In the genomic region with DNA sequence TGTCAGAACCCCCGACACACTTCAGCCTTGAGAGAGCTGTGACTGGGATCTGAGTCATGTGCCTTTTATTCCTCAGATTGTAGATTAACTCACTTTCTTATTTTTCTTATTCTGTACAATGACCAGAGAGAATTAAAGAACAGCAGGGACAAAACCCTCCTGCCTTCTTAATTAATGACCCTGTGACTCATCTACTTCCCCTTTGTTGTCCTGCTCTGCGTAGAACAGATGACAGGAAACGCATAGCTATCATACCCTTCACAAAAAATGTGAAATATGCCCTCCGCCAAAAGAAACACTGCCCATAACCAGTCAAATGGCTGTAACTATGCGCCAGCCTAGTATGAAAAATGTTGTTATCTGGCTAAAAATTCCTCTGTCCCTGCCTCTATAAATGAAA, we compare ENCODE assay signal across 9 cellular contexts. TPM values are rescaled to one million over a fixed set of nuclear protein-coding genes. Genes with fewer than 3 reads are reported as not detected.
DNase-seq lines count a peak whose midpoint lies in the region; ATAC-seq and FAIRE-seq lines count a peak whose summit lies in the region.
"Had no signal": no experiment of that assay in that cellular context is flagged by ENCODE, and none has a peak within 500 bp of the region (broad histone marks: within the 10 kb centered on the region; RNA-seq: fewer than 3 reads in every experiment).

No MANE protein-coding gene starts in this region.

- H3K4me3 Mint-ChIP-seq in activated naive CD4-positive, alpha-beta T cell treated with anti-CD3 and anti-CD28 coated beads, Interleukin-2, amount 10 ng/mL, durations not matched to agents 7 days and 5 days = no peak overlapping the region
- H3K4me3 Mint-ChIP-seq: H9 had no signal

- no peaks in the 10 kb centered on the region for H3K9me3 Mint-ChIP-seq in activated naive CD4-positive, alpha-beta T cell treated with anti-CD3 and anti-CD28 coated beads, Interleukin-2, amount 10 ng/mL, durations not matched to agents 7 days and 5 days
- H3K9me3 Mint-ChIP-seq: H9 had no signal

- DNase-seq in GM23248 (peak; percentile 91), RCC 7860 (ENCODE audit: low spot score) (peak; percentile 99), pulmonary artery endothelial cell (ENCODE audit: low read depth, low spot score) (peak; percentile 89), COLO668 (lab: John Stamatoyannopoulos, UW; ENCODE audit: unreplicated experiment) (no peak), NCI-H1048 (lab: John Stamatoyannopoulos, UW) (no peak)
- DNase-seq in activated naive CD4-positive, alpha-beta T cell treated with anti-CD3 and anti-CD28 coated beads, Interleukin-2, amount 10 ng/mL, durations not matched to agents 7 days and 5 days = no peak
- DNase-seq: H9 had no signal

- H3K9me2 ChIP-seq in GM23248 (ENCODE audit: insufficient read depth) = no peaks in the 10 kb centered on the region

- H3K36me3 Mint-ChIP-seq in activated naive CD4-positive, alpha-beta T cell treated with anti-CD3 and anti-CD28 coated beads, Interleukin-2, amount 10 ng/mL, durations not matched to agents 7 days and 5 days = no peaks in the 10 kb centered on the region

- H3K4me1 ChIP-seq in GM23248 (ENCODE audit: insufficient read depth) = peaks cover 38% of the 10 kb centered on the region

- in situ Hi-C loops in GM23248 (cut with MboI) = loop anchor here (5.0 kb wide), 1 partner anchor 109 kb away; no protein-coding TSS in a partner anchor

- H3K9ac ChIP-seq in GM23248 = peak overlapping the region; percentile 27; the same call in 1 of the 2 replicates

- no peaks in the 10 kb centered on the region for H3K9me3 ChIP-seq in GM23248 (ENCODE audit: low read depth)

- no peak overlapping the region for H3K27ac Mint-ChIP-seq in activated naive CD4-positive, alpha-beta T cell treated with anti-CD3 and anti-CD28 coated beads, Interleukin-2, amount 10 ng/mL, durations not matched to agents 7 days and 5 days

- no peak overlapping the region for H2AFZ ChIP-seq in GM23248

- H3K79me2 ChIP-seq in GM23248 (ENCODE audit: insufficient read depth) = no peaks in the 10 kb centered on the region

- peak; percentile 99 for FAIRE-seq in RCC 7860 (lab: Jason Lieb, UNC)

- CTCF ChIA-PET in activated naive CD4-positive, alpha-beta T cell treated with anti-CD3 and anti-CD28 coated beads, Interleukin-2, amount 10 ng/mL, durations not matched to agents 7 days and 5 days (lab: Charles Lee) = interaction anchor here (9.1 kb wide), 1 partner anchor 109 kb away, joined by 148 read pairs; no protein-coding TSS in a partner anchor

- no peaks in the 10 kb centered on the region for H3K27me3 ChIP-seq in GM23248 (replicated peaks; ENCODE audit: insufficient read depth)

- 1 to 2% methylated on average over 5 of the region's 5 CpGs for WGBS in GM23248 (ENCODE audit: low coverage in 1 of 2, low lambda C conversion rate in 2 of 2, missing lambda C conversion rate in 2 of 2), 2 experiments

- H3K36me3 ChIP-seq in GM23248 (ENCODE audit: low read depth) = no peaks in the 10 kb centered on the region

- no peaks in the 10 kb centered on the region for H4K20me1 ChIP-seq in GM23248 (ENCODE audit: insufficient read depth)

- H3K4me2 ChIP-seq in GM23248 (ENCODE audit: unreplicated experiment) = peak overlapping the region; percentile 54

- H3K27ac ChIP-seq in GM23248 = peak overlapping the region; percentile 68

- no peaks in the 10 kb centered on the region for H3K4me1 Mint-ChIP-seq in activated naive CD4-positive, alpha-beta T cell treated with anti-CD3 and anti-CD28 coated beads, Interleukin-2, amount 10 ng/mL, durations not matched to agents 7 days and 5 days

- peak; percentile 82 for ATAC-seq in esophagus mucosa
- no peak for ATAC-seq in GM21360 (IDR thresholded peaks at IDR 0.05; ENCODE audit: unreplicated experiment)

- no peak overlapping the region for H3K4me3 ChIP-seq in GM23248

- H3K27me3 Mint-ChIP-seq in activated naive CD4-positive, alpha-beta T cell treated with anti-CD3 and anti-CD28 coated beads, Interleukin-2, amount 10 ng/mL, durations not matched to agents 7 days and 5 days = peaks cover 39% of the 10 kb centered on the region

- H3F3A ChIP-seq in GM23248 (ENCODE audit: insufficient read depth) = peaks cover 30% of the 10 kb centered on the region

RNA-seq across cellular contexts. Expression of a gene that starts 9.1 kb away (rescaled TPM):
- total RNA-seq in GM23248 (2014; rRNA removed; shearing (Covaris generic)) = 0.13 and 0.22 TPM in 2 replicates
- polyA plus RNA-seq in GM23248 (2016; fragmentation: Nextera tagmentation; extraction: Ambion mirVana) = 0.08 and 0.11 TPM in 2 replicates
- 0.92 TPM for total RNA-seq in esophagus mucosa
- not detected in 2 replicates for total RNA-seq in pulmonary artery endothelial cell

Comparison
In these comparisons a context has a peak if more than half of its experiments do, and no peak if none do; other contexts are left out.
1. DNase-seq: peak in GM23248 (single experiment), RCC 7860 (single experiment) and pulmonary artery endothelial cell (single experiment); none in COLO668 (single experiment), activated naive CD4-positive, alpha-beta T cell treated with anti-CD3 and anti-CD28 coated beads, Interleukin-2, amount 10 ng/mL, durations not matched to agents 7 days and 5 days (single experiment) and NCI-H1048 (single experiment).